In the genomic region with DNA sequence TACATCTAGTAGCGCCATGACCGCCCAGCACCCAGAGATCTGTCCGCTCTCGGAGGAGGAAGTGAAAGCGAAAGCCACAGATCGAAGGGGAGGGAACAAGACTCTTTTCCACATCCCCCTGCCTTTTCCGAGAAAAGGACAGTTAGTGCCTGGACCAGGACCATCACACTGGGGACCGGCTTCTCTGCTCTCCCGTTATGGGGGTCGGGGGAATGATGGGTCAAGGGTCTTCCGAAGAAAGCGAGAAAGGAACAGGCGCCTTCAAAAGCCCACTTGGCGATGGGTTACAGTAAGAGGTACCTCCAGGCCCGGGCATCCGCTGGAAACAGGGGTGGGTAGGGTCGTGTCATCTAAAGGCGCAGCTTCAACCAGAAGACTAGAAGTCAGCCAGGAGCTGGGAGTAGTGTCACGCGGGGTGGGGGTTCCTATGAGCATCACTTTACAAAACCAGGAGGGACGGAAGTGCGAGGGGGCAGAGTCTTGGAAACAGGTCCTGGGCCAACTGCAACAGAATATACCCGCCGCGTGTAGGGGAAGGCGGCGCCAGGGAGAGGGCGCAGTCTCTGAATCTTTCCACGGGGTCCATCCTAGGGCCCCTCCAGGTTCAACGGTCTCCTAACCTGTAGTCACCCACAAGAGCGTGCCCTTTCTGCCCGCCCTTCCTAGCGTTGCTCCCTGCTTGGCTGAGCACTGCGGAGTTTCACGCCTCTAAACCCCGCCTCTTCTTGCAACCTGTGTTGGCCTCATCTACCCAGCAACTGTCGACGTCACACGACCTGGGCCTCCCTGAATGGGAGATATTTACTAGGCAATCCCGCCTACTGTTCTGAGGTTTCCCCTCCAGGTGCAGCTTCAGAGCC, we compare ENCODE assay signal across 8 cellular contexts. TPM values are rescaled to one million over a fixed set of nuclear protein-coding genes. Genes with fewer than 3 reads are reported as not detected.
DNase-seq lines count a peak whose midpoint lies in the region; ATAC-seq and TF ChIP-seq lines count a peak whose summit lies in the region.

A gene (minus strand): TSS at position 69 of the 860 bp plus-strand sequence. CDS start 51 bp downstream, at position 18.

- peaks cover 11% of the 10 kb centered on the region; the same call in 1 of the 2 replicates for H3K79me2 ChIP-seq in KMS-11 (ENCODE audit: insufficient read depth, low read depth)

- TF ChIP-seq POLR2A in Peyer's patch (IDR thresholded peaks at IDR 0.05) (peak; percentile 91 to 98), esophagus muscularis mucosa (IDR thresholded peaks at IDR 0.05; ENCODE audit: low read depth) (peak; percentile 55)

- H3K9me3 ChIP-seq in Peyer's patch (no peaks in the 10 kb centered on the region), esophagus muscularis mucosa (no peaks in the 10 kb centered on the region), muscle layer of duodenum (ENCODE audit: control insufficient read depth in 1 of 2, low read length in 2 of 2) (no peaks in the 10 kb centered on the region)

- WGBS in esophagus muscularis mucosa, result 0% methylated on average over 33 of the region's 40 CpGs

- 0 out of 2 replicates have a peak, but pooled peaks have one; percentile 18 for TF ChIP-seq CTCF in KMS-11 (conservative IDR thresholded peaks at IDR 0.05; ENCODE audit: low read depth, low read length)
- TF ChIP-seq CTCF in Peyer's patch (IDR thresholded peaks at IDR 0.05), result peak in 3 of 6 experiments; percentile 24 to 39 (median 30)
- TF ChIP-seq CTCF in esophagus muscularis mucosa (IDR thresholded peaks at IDR 0.05), result peak; percentile 23 to 47 (median 29)

- ATAC-seq in GM21737 (IDR thresholded peaks at IDR 0.05; ENCODE audit: unreplicated experiment), result peak; percentile 71

- H3K4me1 ChIP-seq in KMS-11 (ENCODE audit: low read depth, poor library complexity, severe bottlenecking), result peaks cover 46% of the 10 kb centered on the region
- peaks cover 0 to 44% (median 13%) of the 10 kb centered on the region in 4 donors for H3K4me1 ChIP-seq in Peyer's patch
- H3K4me1 ChIP-seq in esophagus muscularis mucosa, result peaks cover 24 to 53% (median 34%) of the 10 kb centered on the region in 4 donors
- H3K4me1 ChIP-seq in muscle layer of duodenum (ENCODE audit: control insufficient read depth in 1 of 2, insufficient read depth in 2 of 2, low read length in 2 of 2), result peaks cover 13 to 26% of the 10 kb centered on the region in 2 donors

- DNase-seq in DMS79 treated with DMSO at 0.1 percent for 48 hours (lab: John Stamatoyannopoulos, UW) (peak; percentile 98), Peyer's patch (peak; percentile 98 to 100 (median 99)), esophagus muscularis mucosa (ENCODE audit: extremely low spot score) (peak; percentile 99)
- peak; percentile 98 to 99 for DNase-seq in activated T-cell treated with anti-CD3 and anti-CD28 coated beads, Interleukin-2, amount 50 U/mL, for 48 hours
- peak; percentile 95 for DNase-seq in stimulated activated CD8-positive, alpha-beta memory T cell treated with anti-CD3 and anti-CD28 coated beads, Interleukin-7, amount 100 ng/mL, for 24 hours (ENCODE audit: low read depth)

- H3K4me3 ChIP-seq in KMS-11 (IDR thresholded peaks at IDR 0.05; ENCODE audit: insufficient read depth, low read depth, low read length), result peak within 1 kb of the TSS; percentile 63
- H3K4me3 ChIP-seq in Peyer's patch, result peak within 1 kb of the TSS; percentile 64 to 92 (median 85)
- H3K4me3 ChIP-seq in esophagus muscularis mucosa, result peak within 1 kb of the TSS; percentile 58 to 87 (median 76)
- peak within 1 kb of the TSS; percentile 83 to 92 for H3K4me3 ChIP-seq in muscle layer of duodenum (ENCODE audit: low read depth in 1 of 2, low read length in 2 of 2)

- H4K20me1 ChIP-seq in KMS-11 (ENCODE audit: insufficient read depth), result no peaks in the 10 kb centered on the region

- intact Hi-C loops in esophagus muscularis mucosa (cut with DNase I), result no loop called here

- H3K36me3 ChIP-seq in KMS-11 (ENCODE audit: insufficient read depth), result peaks cover 3% of the 10 kb centered on the region; the same call in 1 of the 2 replicates
- peaks cover 0 to 67% (median 0%) of the 10 kb centered on the region in 3 donors for H3K36me3 ChIP-seq in Peyer's patch
- H3K36me3 ChIP-seq in esophagus muscularis mucosa, result peaks cover 18 to 66% (median 54%) of the 10 kb centered on the region in 4 donors
- H3K36me3 ChIP-seq in muscle layer of duodenum (ENCODE audit: control insufficient read depth in 1 of 2, insufficient read depth in 2 of 2, low read length in 2 of 2), result peaks cover 42 to 56% of the 10 kb centered on the region in 2 donors

- H3K4me2 ChIP-seq in KMS-11, result peak within 1 kb of the TSS; percentile 92

- H2AFZ ChIP-seq in KMS-11 (ENCODE audit: low read depth), result peak within 1 kb of the TSS; percentile 80

- H3K27ac ChIP-seq in KMS-11, result peak within 1 kb of the TSS; percentile 73
- H3K27ac ChIP-seq in Peyer's patch, result peak within 1 kb of the TSS; percentile 95 to 100 (median 99)
- peak within 1 kb of the TSS; percentile 85 to 93 (median 89) for H3K27ac ChIP-seq in esophagus muscularis mucosa (replicated peaks in 1 of 4)
- H3K27ac ChIP-seq in muscle layer of duodenum (ENCODE audit: low read length), result peak within 1 kb of the TSS; percentile 99

- peak within 1 kb of the TSS; percentile 84 for H3K9ac ChIP-seq in KMS-11

- H3K27me3 ChIP-seq in KMS-11 (ENCODE audit: insufficient read depth, low read depth) (no peaks in the 10 kb centered on the region), Peyer's patch (no peaks in the 10 kb centered on the region), esophagus muscularis mucosa (no peaks in the 10 kb centered on the region), muscle layer of duodenum (ENCODE audit: low read depth, low read length) (no peaks in the 10 kb centered on the region)

- no peak for TF ChIP-seq EP300 in esophagus muscularis mucosa (IDR thresholded peaks at IDR 0.05)

RNA-seq across cellular contexts. Expression of the gene that starts here (rescaled TPM):
- total RNA-seq in Peyer's patch (100 to 1,000 TPM in 2 of 4 donors, 10 to 100 TPM in 2; 48.1 to 104 (median 96.0) TPM), esophagus muscularis mucosa (10 to 100 TPM; 25.7 to 38.4 (median 32.4) TPM)

Comparison
In these comparisons a context has a peak if more than half of its experiments do, and no peak if none do; other contexts are left out.
1. Peak in every context shown above with its lines: DNase-seq, ATAC-seq, H3K4me3 ChIP-seq and H3K27ac ChIP-seq.